ENCODE assay signal across 15 cellular contexts in the genomic region with DNA sequence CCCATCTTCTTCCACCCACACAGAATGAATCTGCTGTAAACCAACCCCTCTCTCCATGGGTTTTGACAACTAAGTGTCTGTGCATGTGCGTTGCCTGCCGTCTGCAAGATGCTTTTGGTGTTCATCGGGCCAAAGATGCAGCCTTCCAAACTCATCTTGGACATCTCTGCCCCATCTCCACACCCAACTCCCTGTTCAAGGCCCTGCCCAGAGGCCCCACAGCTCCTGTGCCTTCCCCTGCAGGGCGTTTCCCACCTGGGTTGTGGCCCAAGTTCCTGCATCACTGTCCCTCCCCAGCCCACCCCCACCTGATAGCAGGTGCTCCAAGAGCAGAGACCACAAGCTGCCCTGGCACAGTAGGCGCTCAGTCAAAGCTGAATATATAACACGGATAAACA.
"Had no signal": no experiment of that assay in that cellular context is flagged by ENCODE, and none has a peak within 500 bp of the region (broad histone marks: within the 10 kb centered on the region; RNA-seq: fewer than 3 reads in every experiment).

No MANE protein-coding gene starts in this region.

- H3K27me3 ChIP-seq: uterus had no signal

- H3K4me3 ChIP-seq: uterus had no signal

- H3K27ac Mint-ChIP-seq: activated B cell treated with CpG ODN at 0.5 μM for 24 hours; activated CD4-positive, alpha-beta T cell treated with anti-CD3 and anti-CD28 coated beads, Interleukin-2, amount 10 ng/mL, durations not matched to agents 7 days and 5 days; activated naive CD8-positive, alpha-beta T cell treated with anti-CD3 and anti-CD28 coated beads for 36 hours; activated T-cell treated with anti-CD3 and anti-CD28 coated beads, Interleukin-2, amount 50 U/mL, for 72 hours; dendritic cell treated with granulocyte-macrophage colony-stimulating factor and Interleukin-4, amounts not matched to agents 40 ng/mL and 50 ng/mL, for 4 days had no signal

- DNase-seq: activated B cell treated with CpG ODN at 0.5 μM for 24 hours; activated CD4-positive, alpha-beta T cell treated with anti-CD3 and anti-CD28 coated beads, Interleukin-2, amount 10 ng/mL, durations not matched to agents 7 days and 5 days; activated CD8-positive, alpha-beta memory T cell treated with anti-CD3 and anti-CD28 coated beads, Interleukin-2, amount 50 U/mL, for 48 hours; activated gamma-delta T cell; activated naive CD8-positive, alpha-beta T cell treated with anti-CD3 and anti-CD28 coated beads for 36 hours; activated T-cell treated with anti-CD3 and anti-CD28 coated beads, Interleukin-2, amount 50 U/mL, for 72 hours; amygdala; effector memory CD4-positive, alpha-beta T cell; mammary epithelial cell; naive B cell; posterior cingulate gyrus; SW 1271; uterus had no signal

- H3K4me1 ChIP-seq: uterus had no signal

- H3K9me3 Mint-ChIP-seq: activated B cell treated with CpG ODN at 0.5 μM for 24 hours; activated CD4-positive, alpha-beta T cell treated with anti-CD3 and anti-CD28 coated beads, Interleukin-2, amount 10 ng/mL, durations not matched to agents 7 days and 5 days; activated naive CD8-positive, alpha-beta T cell treated with anti-CD3 and anti-CD28 coated beads for 36 hours; activated T-cell treated with anti-CD3 and anti-CD28 coated beads, Interleukin-2, amount 50 U/mL, for 72 hours; dendritic cell treated with granulocyte-macrophage colony-stimulating factor and Interleukin-4, amounts not matched to agents 40 ng/mL and 50 ng/mL, for 4 days; naive B cell had no signal

- H3K27me3 Mint-ChIP-seq: activated B cell treated with CpG ODN at 0.5 μM for 24 hours; activated CD4-positive, alpha-beta T cell treated with anti-CD3 and anti-CD28 coated beads, Interleukin-2, amount 10 ng/mL, durations not matched to agents 7 days and 5 days; activated naive CD8-positive, alpha-beta T cell treated with anti-CD3 and anti-CD28 coated beads for 36 hours; dendritic cell treated with granulocyte-macrophage colony-stimulating factor and Interleukin-4, amounts not matched to agents 40 ng/mL and 50 ng/mL, for 4 days; naive B cell had no signal

- H3K9me3 ChIP-seq: uterus had no signal

- H3K4me3 Mint-ChIP-seq: activated B cell treated with CpG ODN at 0.5 μM for 24 hours; activated CD4-positive, alpha-beta T cell treated with anti-CD3 and anti-CD28 coated beads, Interleukin-2, amount 10 ng/mL, durations not matched to agents 7 days and 5 days; activated naive CD8-positive, alpha-beta T cell treated with anti-CD3 and anti-CD28 coated beads for 36 hours; activated T-cell treated with anti-CD3 and anti-CD28 coated beads, Interleukin-2, amount 50 U/mL, for 72 hours; dendritic cell treated with granulocyte-macrophage colony-stimulating factor and Interleukin-4, amounts not matched to agents 40 ng/mL and 50 ng/mL, for 4 days; naive B cell had no signal

- H3K36me3 ChIP-seq: uterus had no signal

- H3K4me1 Mint-ChIP-seq: activated B cell treated with CpG ODN at 0.5 μM for 24 hours; activated CD4-positive, alpha-beta T cell treated with anti-CD3 and anti-CD28 coated beads, Interleukin-2, amount 10 ng/mL, durations not matched to agents 7 days and 5 days; activated naive CD8-positive, alpha-beta T cell treated with anti-CD3 and anti-CD28 coated beads for 36 hours; naive B cell had no signal

- ATAC-seq: activated T-cell treated with anti-CD3 and anti-CD28 coated beads, Interleukin-2, amount 50 U/mL, for 72 hours; right cardiac atrium had no signal

- H3K36me3 Mint-ChIP-seq: activated naive CD8-positive, alpha-beta T cell treated with anti-CD3 and anti-CD28 coated beads for 36 hours had no signal
